ENCODE assay signal across 12 cellular contexts in the genomic region with DNA sequence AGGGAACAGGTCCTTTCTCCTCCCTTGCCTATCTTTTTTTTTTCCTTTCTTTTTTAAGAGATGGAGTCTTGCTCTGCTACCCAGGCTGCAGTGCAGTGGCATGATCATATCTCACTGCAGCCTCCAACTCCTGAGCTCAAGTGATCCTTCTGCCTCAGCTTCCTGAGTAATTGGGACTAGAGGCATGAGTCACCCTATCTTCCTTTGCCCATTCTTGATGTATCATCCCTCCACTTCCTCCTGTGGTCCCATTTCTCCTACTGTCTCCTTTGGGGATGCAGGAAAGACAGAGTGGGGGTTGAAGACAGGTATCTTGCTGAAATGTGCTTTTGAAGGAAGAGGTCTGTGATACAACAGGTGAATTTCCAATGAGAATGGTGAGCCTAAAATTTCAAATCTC. TPM values are rescaled to one million over a fixed set of nuclear protein-coding genes. Genes with fewer than 3 reads are reported as not detected.
DNase-seq lines count a peak whose midpoint lies in the region; FAIRE-seq and TF ChIP-seq lines count a peak whose summit lies in the region.
"Had no signal": no experiment of that assay in that cellular context is flagged by ENCODE, and none has a peak within 500 bp of the region (broad histone marks: within the 10 kb centered on the region; RNA-seq: fewer than 3 reads in every experiment).

No MANE protein-coding gene starts in this region.

- POLR2A ChIA-PET in BJ (lab: Charles Lee), result interaction anchor here (0.7 kb wide), 1 partner anchor 17 kb away, joined by 7 read pairs; no protein-coding TSS in a partner anchor

- H3K36me3 Mint-ChIP-seq in HFFc6 (ENCODE audit: low read depth), result peaks cover 51% of the 10 kb centered on the region
- peaks cover 29% of the 10 kb centered on the region for H3K36me3 Mint-ChIP-seq in astrocyte (ENCODE audit: low read depth, unreplicated experiment)
- H3K36me3 Mint-ChIP-seq in osteocyte (ENCODE audit: unreplicated experiment), result peaks cover 38% of the 10 kb centered on the region

- H3K27me3 ChIP-seq in BJ (ENCODE audit: control insufficient read depth, insufficient read depth, low read length) (no peaks in the 10 kb centered on the region), astrocyte (ENCODE audit: insufficient read depth, low read length) (no peaks in the 10 kb centered on the region), right atrium auricular region (no peaks in the 10 kb centered on the region)

- H3K4me1 Mint-ChIP-seq in HFFc6 (ENCODE audit: low read depth), result peaks cover 55% of the 10 kb centered on the region
- H3K4me1 Mint-ChIP-seq in astrocyte (ENCODE audit: low read depth, unreplicated experiment), result peaks cover 16% of the 10 kb centered on the region
- H3K4me1 Mint-ChIP-seq in osteocyte (ENCODE audit: unreplicated experiment), result peaks cover 5% of the 10 kb centered on the region

- peak overlapping the region; percentile 25 for H3K4me2 ChIP-seq in astrocyte (ENCODE audit: low read length)

- no peak for FAIRE-seq in astrocyte (lab: Jason Lieb, UNC)
- FAIRE-seq: endometrium had no signal

- H3K79me2 ChIP-seq in astrocyte (ENCODE audit: insufficient read depth, low read length), result peaks cover 28% of the 10 kb centered on the region

- H3K27ac ChIP-seq in astrocyte (ENCODE audit: low read depth, low read length), result no peak overlapping the region
- no peak overlapping the region for H3K27ac ChIP-seq in right atrium auricular region

- no peak overlapping the region for H3K4me3 ChIP-seq in BJ (ENCODE audit: low read depth, low read length)
- no peak overlapping the region for H3K4me3 ChIP-seq in astrocyte (ENCODE audit: insufficient read depth, low read depth, low read length)
- H3K4me3 ChIP-seq in right atrium auricular region, result no peak overlapping the region

- no peak overlapping the region for H3K9ac ChIP-seq in astrocyte (ENCODE audit: low read length)

- no peak for TF ChIP-seq CTCF in BJ (IDR thresholded peaks at IDR 0.05; ENCODE audit: insufficient read depth, low read depth, low read length)
- no peak for TF ChIP-seq CTCF in HFFc6 (IDR thresholded peaks at IDR 0.05)
- no peak for TF ChIP-seq CTCF in astrocyte (IDR thresholded peaks at IDR 0.05; ENCODE audit: insufficient read depth, low read depth, low read length)
- no peak for TF ChIP-seq CTCF in osteocyte (IDR thresholded peaks at IDR 0.05)
- no peak for TF ChIP-seq CTCF in right atrium auricular region (IDR thresholded peaks at IDR 0.05)

- DNase-seq in BJ (ENCODE audit: low read depth), result peak; percentile 8
- DNase-seq in HFFc6, result peak; percentile 76
- peak; percentile 46 for DNase-seq in astrocyte (ENCODE audit: low read depth)
- peak; percentile 4 for DNase-seq in kidney glomerular epithelial cell (lab: John Stamatoyannopoulos, UW)
- no peak for DNase-seq in osteocyte (ENCODE audit: extremely low spot score, unreplicated experiment)
- DNase-seq in stimulated activated CD4-positive, alpha-beta T cell treated with anti-CD3 and anti-CD28 coated beads, Interleukin-4, amount 100 ng/mL, for 1 hour, result no peak
- DNase-seq in NCI-H2029 (lab: John Stamatoyannopoulos, UW), result no peak
- DNase-seq in right atrium auricular region (ENCODE audit: low spot score), result no peak
- DNase-seq: NCI-H1092 treated with DMSO at 0.1 percent for 48 hours; NCI-H446 treated with DMSO at 0.1 percent for 48 hours; stimulated activated CD4-positive, alpha-beta T cell treated with anti-CD3 and anti-CD28 coated beads, Interleukin-4, amount 100 ng/mL, for 4 hours had no signal

- CTCF ChIA-PET in BJ (lab: Yijun Ruan, JAX), result interaction anchor here (0.6 kb wide), 1 partner anchor 37 kb away, joined by 3 read pairs; no protein-coding TSS in a partner anchor

- H3K9me3 ChIP-seq in astrocyte (ENCODE audit: insufficient read depth, low read depth, low read length) (no peaks in the 10 kb centered on the region), right atrium auricular region (no peaks in the 10 kb centered on the region)

- peaks cover 24% of the 10 kb centered on the region for H3K4me1 ChIP-seq in astrocyte (ENCODE audit: insufficient read depth, low read length)
- peaks cover 0 to 8% of the 10 kb centered on the region in 2 donors for H3K4me1 ChIP-seq in right atrium auricular region

- H3K27me3 Mint-ChIP-seq in HFFc6 (ENCODE audit: insufficient read depth) (no peaks in the 10 kb centered on the region), astrocyte (ENCODE audit: low read depth, unreplicated experiment) (no peaks in the 10 kb centered on the region), osteocyte (ENCODE audit: unreplicated experiment) (no peaks in the 10 kb centered on the region)

- peak overlapping the region; percentile 62 for H3K27ac Mint-ChIP-seq in HFFc6
- H3K27ac Mint-ChIP-seq in astrocyte (ENCODE audit: unreplicated experiment), result peak overlapping the region; percentile 54
- no peak overlapping the region for H3K27ac Mint-ChIP-seq in osteocyte (ENCODE audit: unreplicated experiment)

- peaks cover 17% of the 10 kb centered on the region for H3K36me3 ChIP-seq in BJ (ENCODE audit: control insufficient read depth, insufficient read depth, low read length)
- peaks cover 35% of the 10 kb centered on the region for H3K36me3 ChIP-seq in astrocyte (ENCODE audit: insufficient read depth, low read length)
- peaks cover 45% of the 10 kb centered on the region for H3K36me3 ChIP-seq in right atrium auricular region

- H2AFZ ChIP-seq in astrocyte (ENCODE audit: low read depth, low read length), result no peak overlapping the region

- H3K4me3 Mint-ChIP-seq in HFFc6, result peak overlapping the region; percentile 3; the same call in 1 of the 2 replicates
- H3K4me3 Mint-ChIP-seq in astrocyte (ENCODE audit: unreplicated experiment), result no peak overlapping the region
- no peak overlapping the region for H3K4me3 Mint-ChIP-seq in osteocyte (ENCODE audit: unreplicated experiment)

- H3K9me3 Mint-ChIP-seq in HFFc6 (no peaks in the 10 kb centered on the region), astrocyte (ENCODE audit: unreplicated experiment) (peaks cover 2% of the 10 kb centered on the region), osteocyte (ENCODE audit: unreplicated experiment) (no peaks in the 10 kb centered on the region)

- H4K20me1 ChIP-seq in astrocyte (ENCODE audit: insufficient read depth, low read length), result peaks cover 21% of the 10 kb centered on the region

RNA-seq across cellular contexts. Expression of gene MYO19, which starts 5.5 kb away (rescaled TPM):
- polyA plus RNA-seq in BJ (2011; rRNA removed), result 32.9 and 46.9 TPM in 2 replicates
- polyA minus RNA-seq in BJ (2011; rRNA and poly(A)+ RNA removed), result 46.1 and 63.3 TPM in 2 replicates
- 10 to 100 TPM; 32.4 to 45.9 (median 38.4) TPM for total RNA-seq in HFFc6 (2021; fragmentation: NEBNext Ultra II Directional; extraction: Animal tissue kit (Norgen Biotek cat#: 25700))
- total RNA-seq in astrocyte (41.0 and 42.9 TPM in 2 replicates), osteocyte (65.8 and 65.9 TPM in 2 replicates), right atrium auricular region (10 to 100 TPM in 1 of 2 donors, 1 to 10 TPM in 1; 8.2 to 12.8 TPM)

RNA-seq across cellular contexts. Expression of gene PIGW, which starts 5.7 kb away (rescaled TPM):
- polyA plus RNA-seq in BJ (2011; rRNA removed), result 3.0 and 4.3 TPM in 2 replicates
- 0.71 and 1.7 TPM in 2 replicates for polyA minus RNA-seq in BJ (2011; rRNA and poly(A)+ RNA removed)
- total RNA-seq in HFFc6 (2021; fragmentation: NEBNext Ultra II Directional; extraction: Animal tissue kit (Norgen Biotek cat#: 25700)), result 10 to 100 TPM; 12.0 to 15.1 (median 12.5) TPM
- total RNA-seq in astrocyte (7.5 and 8.4 TPM in 2 replicates), osteocyte (9.7 and 10.0 TPM in 2 replicates), right atrium auricular region (1 to 10 TPM; 2.8 to 3.9 TPM)

RNA-seq across cellular contexts. Expression of gene GGNBP2, which starts 15.6 kb away (rescaled TPM):
- polyA plus RNA-seq in BJ (2011; rRNA removed), result 73.7 and 79.8 TPM in 2 replicates
- 59.2 and 64.3 TPM in 2 replicates for polyA minus RNA-seq in BJ (2011; rRNA and poly(A)+ RNA removed)
- total RNA-seq in HFFc6 (2021; fragmentation: NEBNext Ultra II Directional; extraction: Animal tissue kit (Norgen Biotek cat#: 25700)), result 10 to 100 TPM; 53.1 to 62.8 (median 54.2) TPM
- total RNA-seq in astrocyte (80.0 and 80.8 TPM in 2 replicates), osteocyte (67.7 and 76.1 TPM in 2 replicates), right atrium auricular region (10 to 100 TPM; 26.7 to 30.1 TPM)

RNA-seq across cellular contexts. Expression of gene ZNHIT3, which starts 42.6 kb away (rescaled TPM):
- polyA plus RNA-seq in BJ (2011; rRNA removed), result 43.6 and 68.6 TPM in 2 replicates
- polyA minus RNA-seq in BJ (2011; rRNA and poly(A)+ RNA removed), result 9.3 and 12.8 TPM in 2 replicates
- 10 to 100 TPM; 26.7 to 32.2 (median 29.6) TPM for total RNA-seq in HFFc6 (2021; fragmentation: NEBNext Ultra II Directional; extraction: Animal tissue kit (Norgen Biotek cat#: 25700))
- 26.4 and 29.4 TPM in 2 replicates for total RNA-seq in astrocyte
- total RNA-seq in osteocyte, result 35.2 and 35.5 TPM in 2 replicates
- total RNA-seq in right atrium auricular region, result 10 to 100 TPM; 16.4 to 17.6 TPM

Comparison
In these comparisons a context has a peak if more than half of its experiments do, and no peak if none do; other contexts are left out.
1. DNase-seq: peak in BJ (single experiment), HFFc6 (single experiment), astrocyte (single experiment) and kidney glomerular epithelial cell (single experiment); none in osteocyte (single experiment), stimulated activated CD4-positive, alpha-beta T cell treated with anti-CD3 and anti-CD28 coated beads, Interleukin-4, amount 100 ng/mL, for 1 hour (single experiment), NCI-H2029 (single experiment) and right atrium auricular region (single experiment).